ENCODE assay signal across 18 cellular contexts in genomic region chr6:10809098-10809497, GRCh38.
A peak's percentile ranks its signal among the peaks of the same experiment; 100 is the strongest.
DNase-seq lines count a peak whose midpoint lies in the region; ATAC-seq, FAIRE-seq and TF ChIP-seq lines count a peak whose summit lies in the region.
"Had no signal": no experiment of that assay in that cellular context is flagged by ENCODE, and none has a peak within 500 bp of the region (broad histone marks: within the 10 kb centered on the region; RNA-seq: fewer than 3 reads in every experiment).

No MANE protein-coding gene starts in this region.

- peak; percentile 6 for FAIRE-seq in H54 (lab: Jason Lieb, UNC)

- no peak for ATAC-seq in GM21367 (IDR thresholded peaks at IDR 0.05; ENCODE audit: unreplicated experiment)
- ATAC-seq: PC-3 had no signal

- TF ChIP-seq POLR2A in H54 (IDR thresholded peaks at IDR 0.05; ENCODE audit: low read depth, low read length), result no peak
- no peak for TF ChIP-seq POLR2A in erythroblast (IDR thresholded peaks at IDR 0.05; ENCODE audit: low read length)

- no peak for DNase-seq in H54 (ENCODE audit: insufficient read length, low spot score)
- DNase-seq in HuH-7 (ENCODE audit: low spot score), result peak; percentile 16
- DNase-seq in OCI-M1 (lab: John Stamatoyannopoulos, UW), result peak; percentile 41
- DNase-seq in erythroblast (lab: John Stamatoyannopoulos, UW), result peak; percentile 11 to 26
- no peak for DNase-seq in COR-L47 (lab: John Stamatoyannopoulos, UW)
- no peak for DNase-seq in 8988T
- DNase-seq: AML-193; GM23248; KG1; NCI-H1105; NCI-H1694; NCI-H510A; NCI-H748 treated with DMSO at 0.1 percent for 48 hours; NK-92 treated with Interleukin-12 subunit alpha and Interleukin-12 subunit beta, amount 100 ng/mL, for 24 hours; PC-3; SIG-M5; T-helper 1 cell had no signal

Comparison
In these comparisons a context has a peak if more than half of its experiments do, and no peak if none do; other contexts are left out.
1. DNase-seq: peak in HuH-7 (single experiment), OCI-M1 (single experiment) and erythroblast (2 of 2); none in H54 (single experiment), COR-L47 (single experiment) and 8988T (single experiment).